ENCODE assay signal across 1 cellular context in the genomic region with DNA sequence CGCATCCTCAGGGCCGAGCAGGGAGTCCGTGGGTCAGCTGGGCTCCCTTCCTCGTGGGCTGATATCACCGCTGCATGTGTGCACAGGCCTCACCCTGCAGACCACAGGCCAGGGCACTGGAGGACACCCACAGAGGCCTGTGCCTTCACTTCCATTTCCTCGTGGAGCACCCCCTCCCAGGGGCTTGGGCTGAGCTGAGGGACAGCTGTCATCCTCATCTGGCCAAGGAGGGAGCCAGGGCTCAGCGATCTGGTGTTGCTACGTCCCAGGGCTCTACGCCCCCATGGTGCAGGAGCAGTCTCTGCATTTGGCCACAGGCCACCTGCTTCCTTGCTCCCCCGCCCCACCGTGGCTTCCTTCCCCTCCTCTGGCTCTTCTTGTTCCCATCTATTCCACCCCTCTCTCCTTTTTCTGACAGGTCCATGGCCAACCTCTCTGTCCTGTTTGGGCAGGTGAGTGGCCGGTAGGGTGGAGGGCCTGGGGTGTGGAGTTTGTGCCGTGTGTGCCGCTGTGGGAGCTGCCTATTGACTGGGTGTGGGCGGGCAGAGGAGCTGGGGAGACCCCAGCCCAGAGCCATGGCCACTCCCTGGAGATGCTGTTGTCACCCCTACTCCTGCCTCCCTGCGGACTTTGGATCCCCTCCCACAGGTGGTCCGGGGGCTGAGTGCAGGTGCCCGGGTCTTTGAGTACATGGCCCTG.
A peak's percentile ranks its signal among the peaks of the same experiment; 100 is the strongest.
TF ChIP-seq lines count a peak whose summit lies in the region.

No MANE protein-coding gene starts in this region.

TF ChIP-seq in K562, 482 proteins besides CTCF, POLR2A, EP300 and RAD21 (continued from another document and continues in another):
- TF ChIP-seq, protein P1, sequence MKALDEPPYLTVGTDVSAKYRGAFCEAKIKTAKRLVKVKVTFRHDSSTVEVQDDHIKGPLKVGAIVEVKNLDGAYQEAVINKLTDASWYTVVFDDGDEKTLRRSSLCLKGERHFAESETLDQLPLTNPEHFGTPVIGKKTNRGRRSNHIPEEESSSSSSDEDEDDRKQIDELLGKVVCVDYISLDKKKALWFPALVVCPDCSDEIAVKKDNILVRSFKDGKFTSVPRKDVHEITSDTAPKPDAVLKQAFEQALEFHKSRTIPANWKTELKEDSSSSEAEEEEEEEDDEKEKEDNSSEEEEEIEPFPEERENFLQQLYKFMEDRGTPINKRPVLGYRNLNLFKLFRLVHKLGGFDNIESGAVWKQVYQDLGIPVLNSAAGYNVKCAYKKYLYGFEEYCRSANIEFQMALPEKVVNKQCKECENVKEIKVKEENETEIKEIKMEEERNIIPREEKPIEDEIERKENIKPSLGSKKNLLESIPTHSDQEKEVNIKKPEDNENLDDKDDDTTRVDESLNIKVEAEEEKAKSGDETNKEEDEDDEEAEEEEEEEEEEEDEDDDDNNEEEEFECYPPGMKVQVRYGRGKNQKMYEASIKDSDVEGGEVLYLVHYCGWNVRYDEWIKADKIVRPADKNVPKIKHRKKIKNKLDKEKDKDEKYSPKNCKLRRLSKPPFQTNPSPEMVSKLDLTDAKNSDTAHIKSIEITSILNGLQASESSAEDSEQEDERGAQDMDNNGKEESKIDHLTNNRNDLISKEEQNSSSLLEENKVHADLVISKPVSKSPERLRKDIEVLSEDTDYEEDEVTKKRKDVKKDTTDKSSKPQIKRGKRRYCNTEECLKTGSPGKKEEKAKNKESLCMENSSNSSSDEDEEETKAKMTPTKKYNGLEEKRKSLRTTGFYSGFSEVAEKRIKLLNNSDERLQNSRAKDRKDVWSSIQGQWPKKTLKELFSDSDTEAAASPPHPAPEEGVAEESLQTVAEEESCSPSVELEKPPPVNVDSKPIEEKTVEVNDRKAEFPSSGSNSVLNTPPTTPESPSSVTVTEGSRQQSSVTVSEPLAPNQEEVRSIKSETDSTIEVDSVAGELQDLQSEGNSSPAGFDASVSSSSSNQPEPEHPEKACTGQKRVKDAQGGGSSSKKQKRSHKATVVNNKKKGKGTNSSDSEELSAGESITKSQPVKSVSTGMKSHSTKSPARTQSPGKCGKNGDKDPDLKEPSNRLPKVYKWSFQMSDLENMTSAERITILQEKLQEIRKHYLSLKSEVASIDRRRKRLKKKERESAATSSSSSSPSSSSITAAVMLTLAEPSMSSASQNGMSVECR (CRISPR knock-in tag; IDR thresholded peaks at IDR 0.05) = no peak
- TF ChIP-seq, protein P2, sequence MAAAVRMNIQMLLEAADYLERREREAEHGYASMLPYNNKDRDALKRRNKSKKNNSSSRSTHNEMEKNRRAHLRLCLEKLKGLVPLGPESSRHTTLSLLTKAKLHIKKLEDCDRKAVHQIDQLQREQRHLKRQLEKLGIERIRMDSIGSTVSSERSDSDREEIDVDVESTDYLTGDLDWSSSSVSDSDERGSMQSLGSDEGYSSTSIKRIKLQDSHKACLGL (CRISPR knock-in tag; IDR thresholded peaks at IDR 0.05; ENCODE audit: borderline replicate concordance, poor library complexity, severe bottlenecking) = peak; percentile 1
- TF ChIP-seq NR4A1 (CRISPR knock-in tag; IDR thresholded peaks at IDR 0.05) = no peak
- TF ChIP-seq NR4A1 (tag; IDR thresholded peaks at IDR 0.05) = 0 out of 2 replicates have a peak, but pooled peaks have one; percentile 19
- TF ChIP-seq, protein P3, sequence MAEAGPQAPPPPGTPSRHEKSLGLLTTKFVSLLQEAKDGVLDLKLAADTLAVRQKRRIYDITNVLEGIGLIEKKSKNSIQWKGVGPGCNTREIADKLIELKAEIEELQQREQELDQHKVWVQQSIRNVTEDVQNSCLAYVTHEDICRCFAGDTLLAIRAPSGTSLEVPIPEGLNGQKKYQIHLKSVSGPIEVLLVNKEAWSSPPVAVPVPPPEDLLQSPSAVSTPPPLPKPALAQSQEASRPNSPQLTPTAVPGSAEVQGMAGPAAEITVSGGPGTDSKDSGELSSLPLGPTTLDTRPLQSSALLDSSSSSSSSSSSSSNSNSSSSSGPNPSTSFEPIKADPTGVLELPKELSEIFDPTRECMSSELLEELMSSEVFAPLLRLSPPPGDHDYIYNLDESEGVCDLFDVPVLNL (CRISPR knock-in tag; IDR thresholded peaks at IDR 0.05; ENCODE audit: low read depth) = no peak
- TF ChIP-seq HNRNPK (IDR thresholded peaks at IDR 0.05; ENCODE audit: low read depth, low read length, poor library complexity, severe bottlenecking) = no peak
- TF ChIP-seq KLF6 (CRISPR knock-in tag; IDR thresholded peaks at IDR 0.05; ENCODE audit: borderline replicate concordance) = no peak
- 0 out of 2 replicates have a peak, but pooled peaks have one; percentile 31 for TF ChIP-seq KAT7 (CRISPR knock-in tag; IDR thresholded peaks at IDR 0.05; ENCODE audit: borderline replicate concordance)
- no peak for TF ChIP-seq SMAD1 (IDR thresholded peaks at IDR 0.05; ENCODE audit: low read depth, low read length, partially characterized antibody)
- peak; percentile 67; the same call in 1 of the 2 replicates for TF ChIP-seq FOXK1 (CRISPR knock-in tag; IDR thresholded peaks at IDR 0.05; ENCODE audit: borderline replicate concordance)
- TF ChIP-seq, protein P4, sequence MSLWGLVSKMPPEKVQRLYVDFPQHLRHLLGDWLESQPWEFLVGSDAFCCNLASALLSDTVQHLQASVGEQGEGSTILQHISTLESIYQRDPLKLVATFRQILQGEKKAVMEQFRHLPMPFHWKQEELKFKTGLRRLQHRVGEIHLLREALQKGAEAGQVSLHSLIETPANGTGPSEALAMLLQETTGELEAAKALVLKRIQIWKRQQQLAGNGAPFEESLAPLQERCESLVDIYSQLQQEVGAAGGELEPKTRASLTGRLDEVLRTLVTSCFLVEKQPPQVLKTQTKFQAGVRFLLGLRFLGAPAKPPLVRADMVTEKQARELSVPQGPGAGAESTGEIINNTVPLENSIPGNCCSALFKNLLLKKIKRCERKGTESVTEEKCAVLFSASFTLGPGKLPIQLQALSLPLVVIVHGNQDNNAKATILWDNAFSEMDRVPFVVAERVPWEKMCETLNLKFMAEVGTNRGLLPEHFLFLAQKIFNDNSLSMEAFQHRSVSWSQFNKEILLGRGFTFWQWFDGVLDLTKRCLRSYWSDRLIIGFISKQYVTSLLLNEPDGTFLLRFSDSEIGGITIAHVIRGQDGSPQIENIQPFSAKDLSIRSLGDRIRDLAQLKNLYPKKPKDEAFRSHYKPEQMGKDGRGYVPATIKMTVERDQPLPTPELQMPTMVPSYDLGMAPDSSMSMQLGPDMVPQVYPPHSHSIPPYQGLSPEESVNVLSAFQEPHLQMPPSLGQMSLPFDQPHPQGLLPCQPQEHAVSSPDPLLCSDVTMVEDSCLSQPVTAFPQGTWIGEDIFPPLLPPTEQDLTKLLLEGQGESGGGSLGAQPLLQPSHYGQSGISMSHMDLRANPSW (CRISPR knock-in tag; IDR thresholded peaks at IDR 0.05) = no peak
- no peak for TF ChIP-seq CBX2 (IDR thresholded peaks at IDR 0.05; ENCODE audit: insufficient read depth, low read length, poor library complexity, severe bottlenecking)
- TF ChIP-seq MCM2 (IDR thresholded peaks at IDR 0.05; ENCODE audit: low read depth) = no peak
- no peak for TF ChIP-seq PHTF2 (CRISPR knock-in tag; IDR thresholded peaks at IDR 0.05)
- TF ChIP-seq, protein P5, sequence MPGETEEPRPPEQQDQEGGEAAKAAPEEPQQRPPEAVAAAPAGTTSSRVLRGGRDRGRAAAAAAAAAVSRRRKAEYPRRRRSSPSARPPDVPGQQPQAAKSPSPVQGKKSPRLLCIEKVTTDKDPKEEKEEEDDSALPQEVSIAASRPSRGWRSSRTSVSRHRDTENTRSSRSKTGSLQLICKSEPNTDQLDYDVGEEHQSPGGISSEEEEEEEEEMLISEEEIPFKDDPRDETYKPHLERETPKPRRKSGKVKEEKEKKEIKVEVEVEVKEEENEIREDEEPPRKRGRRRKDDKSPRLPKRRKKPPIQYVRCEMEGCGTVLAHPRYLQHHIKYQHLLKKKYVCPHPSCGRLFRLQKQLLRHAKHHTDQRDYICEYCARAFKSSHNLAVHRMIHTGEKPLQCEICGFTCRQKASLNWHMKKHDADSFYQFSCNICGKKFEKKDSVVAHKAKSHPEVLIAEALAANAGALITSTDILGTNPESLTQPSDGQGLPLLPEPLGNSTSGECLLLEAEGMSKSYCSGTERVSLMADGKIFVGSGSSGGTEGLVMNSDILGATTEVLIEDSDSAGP (CRISPR knock-in tag; IDR thresholded peaks at IDR 0.05) = no peak
- TF ChIP-seq, protein P6, sequence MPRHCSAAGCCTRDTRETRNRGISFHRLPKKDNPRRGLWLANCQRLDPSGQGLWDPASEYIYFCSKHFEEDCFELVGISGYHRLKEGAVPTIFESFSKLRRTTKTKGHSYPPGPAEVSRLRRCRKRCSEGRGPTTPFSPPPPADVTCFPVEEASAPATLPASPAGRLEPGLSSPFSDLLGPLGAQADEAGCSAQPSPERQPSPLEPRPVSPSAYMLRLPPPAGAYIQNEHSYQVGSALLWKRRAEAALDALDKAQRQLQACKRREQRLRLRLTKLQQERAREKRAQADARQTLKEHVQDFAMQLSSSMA (CRISPR knock-in tag; IDR thresholded peaks at IDR 0.05) = no peak
- peak in 1 of 2 experiments; percentile 11; a peak in 1 of 4 replicates for TF ChIP-seq FOXA3 (CRISPR knock-in tag; conservative IDR thresholded peaks at IDR 0.05 in 1 of 2, IDR thresholded peaks at IDR 0.05 in 1 of 2)
- TF ChIP-seq, protein P7, sequence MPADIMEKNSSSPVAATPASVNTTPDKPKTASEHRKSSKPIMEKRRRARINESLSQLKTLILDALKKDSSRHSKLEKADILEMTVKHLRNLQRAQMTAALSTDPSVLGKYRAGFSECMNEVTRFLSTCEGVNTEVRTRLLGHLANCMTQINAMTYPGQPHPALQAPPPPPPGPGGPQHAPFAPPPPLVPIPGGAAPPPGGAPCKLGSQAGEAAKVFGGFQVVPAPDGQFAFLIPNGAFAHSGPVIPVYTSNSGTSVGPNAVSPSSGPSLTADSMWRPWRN (IDR thresholded peaks at IDR 0.05; ENCODE audit: low read depth) = no peak
- TF ChIP-seq POLR2G (IDR thresholded peaks at IDR 0.05; ENCODE audit: low read depth, low read length) = peak; percentile 68
- no peak for TF ChIP-seq ARNT (IDR thresholded peaks at IDR 0.05)
- no peak for TF ChIP-seq ZNF77 (CRISPR knock-in tag; IDR thresholded peaks at IDR 0.05)
- no peak for TF ChIP-seq ZSCAN32 (CRISPR knock-in tag; IDR thresholded peaks at IDR 0.05)
- TF ChIP-seq HDAC6 (IDR thresholded peaks at IDR 0.05; ENCODE audit: low read depth, low read length) = no peak
- TF ChIP-seq, protein P8, sequence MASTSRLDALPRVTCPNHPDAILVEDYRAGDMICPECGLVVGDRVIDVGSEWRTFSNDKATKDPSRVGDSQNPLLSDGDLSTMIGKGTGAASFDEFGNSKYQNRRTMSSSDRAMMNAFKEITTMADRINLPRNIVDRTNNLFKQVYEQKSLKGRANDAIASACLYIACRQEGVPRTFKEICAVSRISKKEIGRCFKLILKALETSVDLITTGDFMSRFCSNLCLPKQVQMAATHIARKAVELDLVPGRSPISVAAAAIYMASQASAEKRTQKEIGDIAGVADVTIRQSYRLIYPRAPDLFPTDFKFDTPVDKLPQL (IDR thresholded peaks at IDR 0.05; ENCODE audit: extremely low read depth, insufficient read length) = no peak
- TF ChIP-seq CHD4 (IDR thresholded peaks at IDR 0.05; ENCODE audit: insufficient read depth, insufficient replicate concordance, low read depth, low read length, poor library complexity, severe bottlenecking) = peak; percentile 33
- TF ChIP-seq SMARCA5 (IDR thresholded peaks at IDR 0.05) = peak; percentile 10; the same call in 1 of the 2 replicates
- TF ChIP-seq, protein P9, sequence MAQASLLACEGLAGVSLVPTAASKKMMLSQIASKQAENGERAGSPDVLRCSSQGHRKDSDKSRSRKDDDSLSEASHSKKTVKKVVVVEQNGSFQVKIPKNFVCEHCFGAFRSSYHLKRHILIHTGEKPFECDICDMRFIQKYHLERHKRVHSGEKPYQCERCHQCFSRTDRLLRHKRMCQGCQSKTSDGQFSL (CRISPR knock-in tag; IDR thresholded peaks at IDR 0.05) = peak; percentile 81; the same call in 1 of the 2 replicates
- TF ChIP-seq, protein P9 (tag; IDR thresholded peaks at IDR 0.05) = no peak
- peak; percentile 46; the same call in 1 of the 2 replicates for TF ChIP-seq ZBTB17 (CRISPR knock-in tag; IDR thresholded peaks at IDR 0.05)
- 0 out of 3 replicates have a peak, but pooled peaks of 1 of the 2 experiments have one; percentile 15 for TF ChIP-seq CBX3 (IDR thresholded peaks at IDR 0.05; ENCODE audit: borderline replicate concordance in 1 of 2, low read length in 2 of 2)
- no peak for TF ChIP-seq ZNF717 (CRISPR knock-in tag; IDR thresholded peaks at IDR 0.05)
- no peak for TF ChIP-seq SP2 (IDR thresholded peaks at IDR 0.05; ENCODE audit: extremely low read depth, low read depth, low read length, poor library complexity, severe bottlenecking)
- TF ChIP-seq NFXL1 (CRISPR knock-in tag; IDR thresholded peaks at IDR 0.05) = no peak
- TF ChIP-seq MTA1 (IDR thresholded peaks at IDR 0.05; ENCODE audit: borderline replicate concordance) = no peak; the same call in 1 of the 2 replicates
